ENCODE assay signal across 24 cellular contexts in genomic region chr13:37009692-37010091, GRCh38. TPM values are rescaled to one million over a fixed set of nuclear protein-coding genes. Genes with fewer than 3 reads are reported as not detected.
DNase-seq lines count a peak whose midpoint lies in the region; ATAC-seq, FAIRE-seq and TF ChIP-seq lines count a peak whose summit lies in the region.
"Had no signal": no experiment of that assay in that cellular context is flagged by ENCODE, and none has a peak within 500 bp of the region (broad histone marks: within the 10 kb centered on the region; RNA-seq: fewer than 3 reads in every experiment).

No MANE protein-coding gene starts in this region.

- in situ Hi-C loops in HepG2 (cut with HindIII; ENCODE audit: extremely low pct_ligation_motif_present, low pct_unique_long_range_greater_than_20kb) = no loop called here

- WGBS in HepG2 (ENCODE audit: low lambda C conversion rate) = 95% methylated on average over 5 of the region's 5 CpGs
- WGBS in right lobe of liver (ENCODE audit: insufficient coverage, low coverage, low lambda C conversion rate, missing lambda C conversion rate) = 78% methylated on average over 5 of the region's 5 CpGs
- 92 to 100% methylated on average over 1 to 5 of the region's 5 CpGs for WGBS in endodermal cell (ENCODE audit: insufficient coverage in 1 of 2, insufficient read length in 1 of 2), 2 experiments
- WGBS in heart left ventricle, 4 donors = 83 to 93% (median 89%) methylated on average over 5 of the region's 5 CpGs

- H3K36me3 ChIP-seq in HepG2 (replicated peaks in 1 of 2; ENCODE audit: control insufficient read depth in 1 of 2, insufficient read depth in 2 of 2, low read length in 2 of 2) (peaks cover 9 to 73% of the 10 kb centered on the region in 2 experiments), right lobe of liver (peaks cover 6 to 71% (median 29%) of the 10 kb centered on the region in 4 donors), endodermal cell (ENCODE audit: control insufficient read depth, insufficient read depth, low read length) (peaks cover 100% of the 10 kb centered on the region), heart left ventricle (peaks cover 0 to 100% (median 98%) of the 10 kb centered on the region in 9 donors)

- TF ChIP-seq EP300 in HepG2 (IDR thresholded peaks at IDR 0.05; ENCODE audit: low read depth in 2 of 2, low read length in 2 of 2) (no peak), HepG2 (CRISPR knock-in tag; IDR thresholded peaks at IDR 0.05; ENCODE audit: borderline replicate concordance) (no peak)

- H3K9ac ChIP-seq in HepG2 (ENCODE audit: insufficient read depth, low read depth, low read length) = no peak overlapping the region
- no peak overlapping the region for H3K9ac ChIP-seq in endodermal cell (ENCODE audit: extremely low read depth, low read length, poor library complexity, severe bottlenecking)

- no peak for ATAC-seq in activated CD4-positive, alpha-beta T cell treated with anti-CD3 and anti-CD28 coated beads for 36 hours
- ATAC-seq in HepG2 = no peak
- no peak for ATAC-seq in right lobe of liver
- no peak for ATAC-seq in heart left ventricle
- ATAC-seq: PC-3 had no signal

- no peak for TF ChIP-seq CTCF in HepG2 (CRISPR knock-in tag; IDR thresholded peaks at IDR 0.05)
- no peak for TF ChIP-seq CTCF in right lobe of liver (IDR thresholded peaks at IDR 0.05)
- TF ChIP-seq CTCF in endodermal cell (conservative IDR thresholded peaks at IDR 0.05) = no peak
- TF ChIP-seq CTCF in heart left ventricle (IDR thresholded peaks at IDR 0.05) = no peak

- H3K27ac ChIP-seq in HepG2 (ENCODE audit: extremely low read length, insufficient read depth, low read length) (no peak overlapping the region), right lobe of liver (no peak overlapping the region), endodermal cell (ENCODE audit: low read depth, low read length) (no peak overlapping the region), heart left ventricle (no peak overlapping the region)
- H3K27ac ChIP-seq: HL-60 had no signal

- TF ChIP-seq POLR2A in HepG2 (IDR thresholded peaks at IDR 0.05; ENCODE audit: insufficient read depth in 1 of 2, low read depth in 2 of 2, low read length in 2 of 2) (no peak), right lobe of liver (IDR thresholded peaks at IDR 0.05) (no peak), heart left ventricle (IDR thresholded peaks at IDR 0.05) (no peak)

- no peaks in the 10 kb centered on the region for H3K27me3 Mint-ChIP-seq in activated CD4-positive, alpha-beta T cell treated with anti-CD3 and anti-CD28 coated beads for 36 hours
- no peaks in the 10 kb centered on the region for H3K27me3 Mint-ChIP-seq in endodermal cell (ENCODE audit: insufficient read depth)
- H3K27me3 Mint-ChIP-seq: IgD-negative memory B cell had no signal

- no peak for TF ChIP-seq RAD21 in HepG2 (CRISPR knock-in tag; IDR thresholded peaks at IDR 0.05)

- H3K4me1 Mint-ChIP-seq in activated CD4-positive, alpha-beta T cell treated with anti-CD3 and anti-CD28 coated beads for 36 hours = peaks cover 16% of the 10 kb centered on the region
- no peaks in the 10 kb centered on the region for H3K4me1 Mint-ChIP-seq in endodermal cell
- H3K4me1 Mint-ChIP-seq: CD14-positive monocyte had no signal

- H3K4me1 ChIP-seq in HepG2 (ENCODE audit: insufficient read depth, low read length) (no peaks in the 10 kb centered on the region), right lobe of liver (no peaks in the 10 kb centered on the region), endodermal cell (ENCODE audit: control insufficient read depth, insufficient read depth, low read length) (no peaks in the 10 kb centered on the region), heart left ventricle (no peaks in the 10 kb centered on the region)
- H3K4me1 ChIP-seq: Caco-2 had no signal

- POLR2A ChIA-PET in activated CD4-positive, alpha-beta T cell treated with anti-CD3 and anti-CD28 coated beads for 36 hours (lab: Charles Lee) = no interaction called here
- POLR2A ChIA-PET in HepG2 (lab: Yijun Ruan, JAX) = no interaction called here

- no TSS peak for BruUV-seq in HepG2 (replicated peaks; lab: Mats Ljungman, UMichigan)

- peak overlapping the region; percentile 74 for H3K27ac Mint-ChIP-seq in activated CD4-positive, alpha-beta T cell treated with anti-CD3 and anti-CD28 coated beads for 36 hours
- peak overlapping the region; percentile 81 for H3K27ac Mint-ChIP-seq in endodermal cell
- H3K27ac Mint-ChIP-seq: CD14-positive monocyte had no signal

- H3K79me2 ChIP-seq in HepG2 (ENCODE audit: insufficient read depth, low read length) = no peaks in the 10 kb centered on the region

- no peak for FAIRE-seq in HepG2 (lab: Jason Lieb, UNC)

- no peak for DNase-seq in activated CD4-positive, alpha-beta T cell treated with anti-CD3 and anti-CD28 coated beads for 36 hours
- DNase-seq in activated CD4-positive, alpha-beta T cell treated with anti-CD3 and anti-CD28 coated beads, Interleukin-2, amount 50 U/mL, for 48 hours = no peak
- DNase-seq in HepG2 (ENCODE audit: low spot score) (no peak), right lobe of liver (no peak), endodermal cell (no peak), NCI-H1417 treated with DMSO at 0.1 percent for 48 hours (lab: John Stamatoyannopoulos, UW) (no peak), ureter (ENCODE audit: low spot score) (no peak), heart left ventricle (no peak)
- DNase-seq: 8988T, Caco-2, HCEC 1CT, Kasumi-1, MM.1S, NCI-H1092, NCI-H146, NCI-H2029 treated with DMSO at 0.1 percent for 48 hours, NCI-H2171, NCI-H526, PC-3, RPMI8226, SIG-M5 had no signal

- peaks cover 53% of the 10 kb centered on the region for H3K36me3 Mint-ChIP-seq in activated CD4-positive, alpha-beta T cell treated with anti-CD3 and anti-CD28 coated beads for 36 hours (ENCODE audit: low read depth)
- peaks cover 66% of the 10 kb centered on the region for H3K36me3 Mint-ChIP-seq in endodermal cell (ENCODE audit: low read depth)

- no peak overlapping the region for H2AFZ ChIP-seq in HepG2 (ENCODE audit: low read length)

- CTCF ChIA-PET in activated CD4-positive, alpha-beta T cell treated with anti-CD3 and anti-CD28 coated beads for 36 hours (lab: Charles Lee) = interaction anchor here (4.1 kb wide), 1 partner anchor 8 kb away, joined by 17 read pairs; the partner anchor contains the start of gene EXOSC8
- CTCF ChIA-PET in HepG2 (lab: Yijun Ruan, JAX; ENCODE audit: low intra/inter-chr PET ratio, low total read pairs) = no interaction called here

- H3K4me3 ChIP-seq in HepG2 (replicated peaks in 1 of 3; ENCODE audit: insufficient read depth in 1 of 3, low read depth in 2 of 3, low read length in 3 of 3) (no peak overlapping the region), right lobe of liver (no peak overlapping the region), endodermal cell (ENCODE audit: low read length) (no peak overlapping the region), heart left ventricle (no peak overlapping the region)

- H3K4me2 ChIP-seq in HepG2 (ENCODE audit: low read depth, low read length) = no peak overlapping the region

- intact Hi-C loops in activated CD4-positive, alpha-beta T cell treated with anti-CD3 and anti-CD28 coated beads for 36 hours (cut with DNase I, micrococcal nuclease) = no loop called here
- intact Hi-C loops in HepG2 (cut with micrococcal nuclease; ENCODE audit: unreplicated experiment) = no loop called here
- intact Hi-C loops in right lobe of liver (cut with DNase I) = loop anchor here in 1 of 2 donors (10.0 kb wide), 1 partner anchor 45 kb away; the partner anchor contains the start of gene SUPT20H
- intact Hi-C loops in heart left ventricle (cut with DNase I) = no loop called here

- H4K20me1 ChIP-seq in HepG2 (ENCODE audit: insufficient read depth, low read length) = no peaks in the 10 kb centered on the region

- H3K27me3 ChIP-seq in HepG2 (ENCODE audit: control insufficient read depth in 1 of 2, insufficient read depth in 2 of 2, low read length in 2 of 2) = no peaks in the 10 kb centered on the region
- no peaks in the 10 kb centered on the region for H3K27me3 ChIP-seq in right lobe of liver
- no peaks in the 10 kb centered on the region for H3K27me3 ChIP-seq in endodermal cell (ENCODE audit: control insufficient read depth, insufficient read depth, low read length, poor library complexity, severe bottlenecking)
- no peaks in the 10 kb centered on the region for H3K27me3 ChIP-seq in heart left ventricle

- H3K9me3 ChIP-seq in HepG2 (ENCODE audit: low read length) (no peaks in the 10 kb centered on the region), right lobe of liver (no peaks in the 10 kb centered on the region), endodermal cell (ENCODE audit: control insufficient read depth, low read length) (no peaks in the 10 kb centered on the region), heart left ventricle (no peaks in the 10 kb centered on the region)
- H3K9me3 ChIP-seq: Caco-2 had no signal

- no peaks in the 10 kb centered on the region for H3K9me3 Mint-ChIP-seq in activated CD4-positive, alpha-beta T cell treated with anti-CD3 and anti-CD28 coated beads for 36 hours (ENCODE audit: low read depth)
- no peaks in the 10 kb centered on the region for H3K9me3 Mint-ChIP-seq in endodermal cell
- H3K9me3 Mint-ChIP-seq: CD14-positive monocyte, IgD-negative memory B cell had no signal

- H3K4me3 Mint-ChIP-seq in activated CD4-positive, alpha-beta T cell treated with anti-CD3 and anti-CD28 coated beads for 36 hours = no peak overlapping the region
- no peak overlapping the region for H3K4me3 Mint-ChIP-seq in endodermal cell
- H3K4me3 Mint-ChIP-seq: CD14-positive monocyte, IgD-negative memory B cell had no signal

RNA-seq across cellular contexts. Expression of gene EXOSC8, which starts 9.1 kb away (rescaled TPM):
- 100 to 1,000 TPM; 179 to 216 TPM for total RNA-seq in activated CD4-positive, alpha-beta T cell treated with anti-CD3 and anti-CD28 coated beads for 36 hours
- 95.8 and 128 TPM in 2 replicates for total RNA-seq in HepG2 (2016; rRNA removed; fragmentation: Illumina TruSeq; extraction: Trizol)
- total RNA-seq in HepG2 (2016; cell fraction: cytosol; rRNA removed; fragmentation: Illumina TruSeq; extraction: Trizol; ENCODE audit: low read depth) = 30.2 and 32.2 TPM in 2 replicates
- total RNA-seq in HepG2 (2016; cell fraction: insoluble cytoplasmic fraction; rRNA removed; fragmentation: Illumina TruSeq; extraction: Trizol) = 93.9 and 124 TPM in 2 replicates
- total RNA-seq in HepG2 (2016; cell fraction: membrane; rRNA removed; fragmentation: Illumina TruSeq; extraction: Trizol) = 32.7 and 38.7 TPM in 2 replicates
- total RNA-seq in HepG2 (2016; cell fraction: nucleus; rRNA removed; fragmentation: Illumina TruSeq; extraction: Trizol) = 63.2 and 66.3 TPM in 2 replicates
- 28.2 and 38.6 TPM in 2 replicates for polyA plus RNA-seq in HepG2 (2011; rRNA removed)
- 17.6 and 18.4 TPM in 2 replicates for polyA plus RNA-seq in HepG2 (2011; cell fraction: cytosol; rRNA removed)
- polyA plus RNA-seq in HepG2 (2011; cell fraction: nucleus; rRNA removed) = 30.3 and 35.7 TPM in 2 replicates
- 40.5 and 59.2 TPM in 2 replicates for polyA plus RNA-seq in HepG2 (2012)
- 23.2 and 23.4 TPM in 2 replicates for polyA plus RNA-seq in HepG2 (2016; cell fraction: cytosol; fragmentation: Illumina TruSeq; extraction: Trizol; ENCODE audit: low read depth)
- polyA plus RNA-seq in HepG2 (2016; cell fraction: insoluble cytoplasmic fraction; fragmentation: Illumina TruSeq; extraction: Trizol; ENCODE audit: low read depth) = 124 and 130 TPM in 2 replicates
- 25.9 and 27.7 TPM in 2 replicates for polyA plus RNA-seq in HepG2 (2016; cell fraction: membrane; fragmentation: Illumina TruSeq; extraction: Trizol; ENCODE audit: low read depth)
- polyA plus RNA-seq in HepG2 (2016; cell fraction: nucleus; fragmentation: Illumina TruSeq; extraction: Trizol; ENCODE audit: insufficient read depth, low read depth) = 118 and 135 TPM in 2 replicates
- polyA minus RNA-seq in HepG2 (2011; rRNA and poly(A)+ RNA removed; ENCODE audit: low replicate concordance) = 7.3 and 17.5 TPM in 2 replicates
- 10.3 and 17.3 TPM in 2 replicates for polyA minus RNA-seq in HepG2 (2011; cell fraction: cytosol; rRNA and poly(A)+ RNA removed)
- polyA minus RNA-seq in HepG2 (2011; cell fraction: nucleus; rRNA and poly(A)+ RNA removed) = 26.2 and 26.4 TPM in 2 replicates
- total RNA-seq in right lobe of liver = 10 to 100 TPM in 5 of 6 experiments, 1 to 10 TPM in 1; 9.3 to 14.4 (median 11.1) TPM
- total RNA-seq in endodermal cell = 10 to 100 TPM; 68.6 to 83.5 TPM
- polyA plus RNA-seq in endodermal cell (2013, experiment 1 of 2) = 119 TPM
- 107 TPM for polyA plus RNA-seq in endodermal cell (2013, experiment 2 of 2)
- total RNA-seq in ureter = 44.1 TPM
- 10 to 100 TPM; 13.6 to 30.4 (median 21.8) TPM for total RNA-seq in heart left ventricle
- 10 to 100 TPM; 32.2 to 37.5 TPM for polyA plus RNA-seq in heart left ventricle

RNA-seq across cellular contexts. Expression of gene ALG5, which starts 10.6 kb away (rescaled TPM):
- total RNA-seq in activated CD4-positive, alpha-beta T cell treated with anti-CD3 and anti-CD28 coated beads for 36 hours = 10 to 100 TPM; 21.1 to 28.3 TPM
- 29.0 and 51.1 TPM in 2 replicates for total RNA-seq in HepG2 (2016; rRNA removed; fragmentation: Illumina TruSeq; extraction: Trizol)
- total RNA-seq in HepG2 (2016; cell fraction: cytosol; rRNA removed; fragmentation: Illumina TruSeq; extraction: Trizol; ENCODE audit: low read depth) = 23.5 and 24.8 TPM in 2 replicates
- 31.0 and 53.0 TPM in 2 replicates for total RNA-seq in HepG2 (2016; cell fraction: insoluble cytoplasmic fraction; rRNA removed; fragmentation: Illumina TruSeq; extraction: Trizol)
- 24.4 and 24.7 TPM in 2 replicates for total RNA-seq in HepG2 (2016; cell fraction: membrane; rRNA removed; fragmentation: Illumina TruSeq; extraction: Trizol)
- total RNA-seq in HepG2 (2016; cell fraction: nucleus; rRNA removed; fragmentation: Illumina TruSeq; extraction: Trizol) = 45.9 and 47.6 TPM in 2 replicates
- polyA plus RNA-seq in HepG2 (2011; rRNA removed) = 24.5 and 27.8 TPM in 2 replicates
- 10.7 and 18.2 TPM in 2 replicates for polyA plus RNA-seq in HepG2 (2011; cell fraction: cytosol; rRNA removed)
- polyA plus RNA-seq in HepG2 (2011; cell fraction: nucleus; rRNA removed) = 6.3 and 8.1 TPM in 2 replicates
- 21.9 and 24.5 TPM in 2 replicates for polyA plus RNA-seq in HepG2 (2012)
- 14.4 and 17.4 TPM in 2 replicates for polyA plus RNA-seq in HepG2 (2016; cell fraction: cytosol; fragmentation: Illumina TruSeq; extraction: Trizol; ENCODE audit: low read depth)
- 25.0 and 27.4 TPM in 2 replicates for polyA plus RNA-seq in HepG2 (2016; cell fraction: insoluble cytoplasmic fraction; fragmentation: Illumina TruSeq; extraction: Trizol; ENCODE audit: low read depth)
- 14.3 and 16.1 TPM in 2 replicates for polyA plus RNA-seq in HepG2 (2016; cell fraction: membrane; fragmentation: Illumina TruSeq; extraction: Trizol; ENCODE audit: low read depth)
- 56.0 and 59.6 TPM in 2 replicates for polyA plus RNA-seq in HepG2 (2016; cell fraction: nucleus; fragmentation: Illumina TruSeq; extraction: Trizol; ENCODE audit: insufficient read depth, low read depth)
- polyA minus RNA-seq in HepG2 (2011; rRNA and poly(A)+ RNA removed; ENCODE audit: low replicate concordance) = 5.3 and 9.5 TPM in 2 replicates
- polyA minus RNA-seq in HepG2 (2011; cell fraction: cytosol; rRNA and poly(A)+ RNA removed) = 6.9 and 12.7 TPM in 2 replicates
- polyA minus RNA-seq in HepG2 (2011; cell fraction: nucleus; rRNA and poly(A)+ RNA removed) = 22.5 and 42.6 TPM in 2 replicates
- total RNA-seq in right lobe of liver = 10 to 100 TPM; 22.9 to 30.0 (median 28.5) TPM
- 10 to 100 TPM; 21.8 to 21.9 TPM for total RNA-seq in endodermal cell
- polyA plus RNA-seq in endodermal cell (2013, experiment 1 of 2) = 42.9 TPM
- polyA plus RNA-seq in endodermal cell (2013, experiment 2 of 2) = 44.2 TPM
- 40.7 TPM for total RNA-seq in ureter
- total RNA-seq in heart left ventricle = 10 to 100 TPM in 6 of 9 donors, 1 to 10 TPM in 3; 8.4 to 15.2 (median 11.6) TPM
- polyA plus RNA-seq in heart left ventricle = 10 to 100 TPM; 13.4 to 31.8 TPM

RNA-seq across cellular contexts. Expression of gene SUPT20H, which starts 49.8 kb away (rescaled TPM):
- 10 to 100 TPM; 67.2 to 69.4 TPM for total RNA-seq in activated CD4-positive, alpha-beta T cell treated with anti-CD3 and anti-CD28 coated beads for 36 hours
- total RNA-seq in HepG2 (2016; rRNA removed; fragmentation: Illumina TruSeq; extraction: Trizol) = 33.9 and 35.0 TPM in 2 replicates
- 21.9 and 24.9 TPM in 2 replicates for total RNA-seq in HepG2 (2016; cell fraction: cytosol; rRNA removed; fragmentation: Illumina TruSeq; extraction: Trizol; ENCODE audit: low read depth)
- 34.1 and 34.7 TPM in 2 replicates for total RNA-seq in HepG2 (2016; cell fraction: insoluble cytoplasmic fraction; rRNA removed; fragmentation: Illumina TruSeq; extraction: Trizol)
- total RNA-seq in HepG2 (2016; cell fraction: membrane; rRNA removed; fragmentation: Illumina TruSeq; extraction: Trizol) = 32.8 and 34.4 TPM in 2 replicates
- total RNA-seq in HepG2 (2016; cell fraction: nucleus; rRNA removed; fragmentation: Illumina TruSeq; extraction: Trizol) = 67.4 and 70.1 TPM in 2 replicates
- polyA plus RNA-seq in HepG2 (2011; rRNA removed) = 52.1 and 63.6 TPM in 2 replicates
- polyA plus RNA-seq in HepG2 (2011; cell fraction: cytosol; rRNA removed) = 26.4 and 30.4 TPM in 2 replicates
- 65.9 and 69.3 TPM in 2 replicates for polyA plus RNA-seq in HepG2 (2011; cell fraction: nucleus; rRNA removed)
- 24.2 and 31.8 TPM in 2 replicates for polyA plus RNA-seq in HepG2 (2012)
- polyA plus RNA-seq in HepG2 (2016; cell fraction: cytosol; fragmentation: Illumina TruSeq; extraction: Trizol; ENCODE audit: low read depth) = 9.6 and 10.8 TPM in 2 replicates
- 40.7 and 43.9 TPM in 2 replicates for polyA plus RNA-seq in HepG2 (2016; cell fraction: insoluble cytoplasmic fraction; fragmentation: Illumina TruSeq; extraction: Trizol; ENCODE audit: low read depth)
- 18.8 and 21.7 TPM in 2 replicates for polyA plus RNA-seq in HepG2 (2016; cell fraction: membrane; fragmentation: Illumina TruSeq; extraction: Trizol; ENCODE audit: low read depth)
- polyA plus RNA-seq in HepG2 (2016; cell fraction: nucleus; fragmentation: Illumina TruSeq; extraction: Trizol; ENCODE audit: insufficient read depth, low read depth) = 73.4 and 78.0 TPM in 2 replicates
- polyA minus RNA-seq in HepG2 (2011; rRNA and poly(A)+ RNA removed; ENCODE audit: low replicate concordance) = 19.3 and 30.9 TPM in 2 replicates
- polyA minus RNA-seq in HepG2 (2011; cell fraction: cytosol; rRNA and poly(A)+ RNA removed) = 14.4 and 20.3 TPM in 2 replicates
- 154 and 170 TPM in 2 replicates for polyA minus RNA-seq in HepG2 (2011; cell fraction: nucleus; rRNA and poly(A)+ RNA removed)
- 10 to 100 TPM; 14.0 to 18.1 (median 16.1) TPM for total RNA-seq in right lobe of liver
- 100 to 1,000 TPM in 1 of 2 donors, 10 to 100 TPM in 1; 84.8 to 102 TPM for total RNA-seq in endodermal cell
- polyA plus RNA-seq in endodermal cell (2013, experiment 1 of 2) = 92.5 TPM
- polyA plus RNA-seq in endodermal cell (2013, experiment 2 of 2) = 87.0 TPM
- 100.0 TPM for total RNA-seq in ureter
- 10 to 100 TPM; 19.0 to 32.8 (median 26.5) TPM for total RNA-seq in heart left ventricle
- 10 to 100 TPM; 18.0 to 18.1 TPM for polyA plus RNA-seq in heart left ventricle
